17 cellular contexts compared by ENCODE assay signal in the genomic region with DNA sequence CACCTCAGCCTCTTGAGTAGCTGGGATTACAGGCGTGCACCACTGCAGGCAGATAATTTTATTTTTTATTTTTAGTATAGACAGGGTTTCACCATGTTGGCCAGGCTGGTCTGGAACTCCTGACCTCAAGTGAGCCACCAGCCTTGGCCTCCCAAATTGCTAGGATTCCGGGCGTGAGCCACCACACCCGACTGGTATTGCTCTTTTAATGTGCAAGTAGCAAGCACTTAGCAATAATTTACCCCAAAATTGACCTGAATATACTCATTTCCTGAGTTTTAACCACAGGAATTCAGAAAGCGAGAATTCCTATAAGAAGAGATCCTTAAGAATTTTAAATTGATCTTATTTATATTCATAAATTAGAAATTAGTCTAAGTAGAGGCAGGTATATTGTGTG.
DNase-seq lines count a peak whose midpoint lies in the region; ATAC-seq and TF ChIP-seq lines count a peak whose summit lies in the region.
"Had no signal": no experiment of that assay in that cellular context is flagged by ENCODE, and none has a peak within 500 bp of the region (broad histone marks: within the 10 kb centered on the region; RNA-seq: fewer than 3 reads in every experiment).

No MANE protein-coding gene starts in this region.

- in situ Hi-C loops in IMR-90 (cut with MboI; ENCODE audit: low sequenced_read_pairs), result no loop called here

- H4K20me1 ChIP-seq in IMR-90 (ENCODE audit: insufficient read depth, low read length), result no peaks in the 10 kb centered on the region

- H2AK9ac ChIP-seq in IMR-90 (replicated peaks; ENCODE audit: low read depth, low read length, poor library complexity), result no peak overlapping the region

- DNase-seq in EH (ENCODE audit: low read depth), result peak; percentile 59
- peak; percentile 18 for DNase-seq in IMR-90
- peak; percentile 18 to 66 for DNase-seq in cardiac fibroblast (ENCODE audit: low read depth in 2 of 2)
- peak; percentile 42 for DNase-seq in myocyte (ENCODE audit: low read depth)
- no peak for DNase-seq in NCI-H1436 (lab: John Stamatoyannopoulos, UW)
- DNase-seq in sigmoid colon, result no peak
- no peak for DNase-seq in tibial nerve (ENCODE audit: low spot score in 2 of 2)
- DNase-seq: AML-193, GDM1, NCI-H1930, NCI-H2171 treated with DMSO at 0.1 percent for 48 hours, NCI-H510A, NCI-H82, SIG-M5 had no signal

- no peak overlapping the region for H3K56ac ChIP-seq in IMR-90 (ENCODE audit: extremely low read depth, insufficient read depth, low read length)

- no peak overlapping the region for H3K4me2 ChIP-seq in IMR-90 (ENCODE audit: low read depth, low read length)
- H3K4me2 ChIP-seq: A549, KMS-11 had no signal

- H3K27ac ChIP-seq in IMR-90 (ENCODE audit: insufficient read depth, low read length) (no peak overlapping the region), sigmoid colon (no peak overlapping the region), tibial nerve (no peak overlapping the region)
- H3K27ac ChIP-seq: A549, KMS-11 had no signal

- no peak overlapping the region for H3K4me3 Mint-ChIP-seq in stimulated activated memory B cell treated with anti-CD40 and anti-IgM and Interleukin-4, amounts not matched to agents 10 μg/mL and 1 μg/mL and 100 μg/mL, for 72 hours

- H3K36me3 Mint-ChIP-seq in stimulated activated memory B cell treated with anti-CD40 and anti-IgM and Interleukin-4, amounts not matched to agents 10 μg/mL and 1 μg/mL and 100 μg/mL, for 72 hours, result no peaks in the 10 kb centered on the region

- no peak overlapping the region for H4K5ac ChIP-seq in IMR-90 (ENCODE audit: low read depth, low read length)

- no TSS peak for BruUV-seq in IMR-90 (replicated peaks; lab: Mats Ljungman, UMichigan)

- H2BK20ac ChIP-seq in IMR-90 (ENCODE audit: low read depth, low read length), result no peak overlapping the region

- no peak overlapping the region for H2BK5ac ChIP-seq in IMR-90 (ENCODE audit: low read depth, low read length, poor library complexity, severe bottlenecking)

- no peak overlapping the region for H3K14ac ChIP-seq in IMR-90 (replicated peaks; ENCODE audit: low read depth, low read length)

- H2BK15ac ChIP-seq in IMR-90 (ENCODE audit: low read depth, low read length), result no peak overlapping the region

- H3K27me3 Mint-ChIP-seq in stimulated activated memory B cell treated with anti-CD40 and anti-IgM and Interleukin-4, amounts not matched to agents 10 μg/mL and 1 μg/mL and 100 μg/mL, for 72 hours, result no peaks in the 10 kb centered on the region

- CTCF ChIA-PET in IMR-90 (lab: Yijun Ruan, JAX), result no interaction called here

- H3K9me3 ChIP-seq in IMR-90 (ENCODE audit: control insufficient read depth, insufficient read depth, low read length) (no peaks in the 10 kb centered on the region), sigmoid colon (no peaks in the 10 kb centered on the region), tibial nerve (no peaks in the 10 kb centered on the region)
- H3K9me3 ChIP-seq: A549 had no signal

- no peak overlapping the region for H4K8ac ChIP-seq in IMR-90 (ENCODE audit: low read depth in 2 of 2, low read length in 2 of 2)

- no peak overlapping the region for H3K4ac ChIP-seq in IMR-90 (ENCODE audit: low read depth, low read length)

- peaks cover 0 to 2% of the 10 kb centered on the region in 2 experiments; a peak in 2 of 4 replicates for H3K79me1 ChIP-seq in IMR-90 (ENCODE audit: low read depth in 1 of 2, low read length in 2 of 2)

- peaks cover 5% of the 10 kb centered on the region for H3K9me3 Mint-ChIP-seq in stimulated activated memory B cell treated with anti-CD40 and anti-IgM and Interleukin-4, amounts not matched to agents 10 μg/mL and 1 μg/mL and 100 μg/mL, for 72 hours

- peaks cover 2% of the 10 kb centered on the region for H3K4me1 ChIP-seq in IMR-90 (ENCODE audit: control insufficient read depth, insufficient read depth, low read length)
- no peaks in the 10 kb centered on the region for H3K4me1 ChIP-seq in sigmoid colon
- H3K4me1 ChIP-seq in tibial nerve, result no peaks in the 10 kb centered on the region

- H4K91ac ChIP-seq in IMR-90 (ENCODE audit: insufficient read depth, low read depth, low read length), result no peak overlapping the region

- TF ChIP-seq CTCF in IMR-90 (conservative IDR thresholded peaks at IDR 0.05; ENCODE audit: low read depth, low read length), result no peak
- TF ChIP-seq CTCF in cardiac fibroblast (IDR thresholded peaks at IDR 0.05; ENCODE audit: low read depth, low read length), result no peak
- no peak for TF ChIP-seq CTCF in sigmoid colon (IDR thresholded peaks at IDR 0.05)
- no peak for TF ChIP-seq CTCF in tibial nerve (IDR thresholded peaks at IDR 0.05)

- TF ChIP-seq EP300 in sigmoid colon (IDR thresholded peaks at IDR 0.05) (no peak), tibial nerve (IDR thresholded peaks at IDR 0.05) (no peak)

- no peak overlapping the region for H3K23ac ChIP-seq in IMR-90 (ENCODE audit: low read depth, low read length)

- H3K18ac ChIP-seq in IMR-90 (ENCODE audit: low read depth, low read length), result no peak overlapping the region

- no peaks in the 10 kb centered on the region for H3K27me3 ChIP-seq in IMR-90 (ENCODE audit: control insufficient read depth, insufficient read depth, low read length)
- no peaks in the 10 kb centered on the region for H3K27me3 ChIP-seq in sigmoid colon
- no peaks in the 10 kb centered on the region for H3K27me3 ChIP-seq in tibial nerve

- H3K9ac ChIP-seq in IMR-90 (ENCODE audit: low read depth, low read length), result no peak overlapping the region
- H3K9ac ChIP-seq: KMS-11 had no signal

- TF ChIP-seq POLR2A in IMR-90 (IDR thresholded peaks at IDR 0.05; ENCODE audit: low read depth, low read length) (no peak), sigmoid colon (IDR thresholded peaks at IDR 0.05) (no peak), tibial nerve (IDR thresholded peaks at IDR 0.05) (no peak)

- no peak overlapping the region for H2BK120ac ChIP-seq in IMR-90 (ENCODE audit: low read depth, low read length)

- intact Hi-C loops in IMR-90 (cut with micrococcal nuclease), result no loop called here
- intact Hi-C loops in sigmoid colon (cut with DNase I), result no loop called here

- H3K9me1 ChIP-seq in IMR-90 (ENCODE audit: insufficient read depth, low read length), result peaks cover 5% of the 10 kb centered on the region; the same call in 1 of the 2 replicates

- ATAC-seq in IMR-90 (ENCODE audit: low read depth), result no peak
- no peak for ATAC-seq in stimulated activated memory B cell treated with anti-CD40 and anti-IgM and Interleukin-4, amounts not matched to agents 10 μg/mL and 1 μg/mL and 100 μg/mL, for 72 hours
- ATAC-seq: A549 had no signal

- H3K27ac Mint-ChIP-seq in stimulated activated memory B cell treated with anti-CD40 and anti-IgM and Interleukin-4, amounts not matched to agents 10 μg/mL and 1 μg/mL and 100 μg/mL, for 72 hours, result no peak overlapping the region

- no peak for TF ChIP-seq RAD21 in IMR-90 (IDR thresholded peaks at IDR 0.05; ENCODE audit: low read length)

- no peak overlapping the region for H2AK5ac ChIP-seq in IMR-90 (ENCODE audit: low read depth, low read length)

- dilution Hi-C loops in IMR-90 (cut with HindIII; ENCODE audit: low sequenced_read_pairs, unreplicated experiment), result no loop called here

- H3K4me1 Mint-ChIP-seq in stimulated activated memory B cell treated with anti-CD40 and anti-IgM and Interleukin-4, amounts not matched to agents 10 μg/mL and 1 μg/mL and 100 μg/mL, for 72 hours, result no peaks in the 10 kb centered on the region

- POLR2A ChIA-PET in IMR-90 (lab: Charles Lee; ENCODE audit: unreplicated experiment), result no interaction called here

- H3K36me3 ChIP-seq in IMR-90 (ENCODE audit: control insufficient read depth, insufficient read depth, low read length) (peaks cover 3% of the 10 kb centered on the region; the same call in 1 of the 2 replicates), sigmoid colon (no peaks in the 10 kb centered on the region), tibial nerve (no peaks in the 10 kb centered on the region)

- H3K4me3 ChIP-seq in IMR-90 (ENCODE audit: insufficient read depth, low read depth, low read length), result no peak overlapping the region
- H3K4me3 ChIP-seq in cardiac fibroblast (replicated peaks in 1 of 2; ENCODE audit: low read depth in 2 of 2, low read length in 2 of 2), result no peak overlapping the region
- H3K4me3 ChIP-seq in sigmoid colon, result no peak overlapping the region
- no peak overlapping the region for H3K4me3 ChIP-seq in tibial nerve
- H3K4me3 ChIP-seq: A549 had no signal

- H2AFZ ChIP-seq in IMR-90 (replicated peaks; ENCODE audit: low read length, poor library complexity), result no peak overlapping the region

- 82% methylated on average over 2 of the region's 5 CpGs; no CpG with 5 or more reads in 1 of the 2 experiments for WGBS in IMR-90 (ENCODE audit: extremely low coverage in 2 of 2, insufficient read length in 1 of 2), 2 experiments
- 84 to 93% methylated on average over 5 of the region's 5 CpGs for WGBS in sigmoid colon, 2 donors
- WGBS in tibial nerve, 2 donors, result 89 to 94% methylated on average over 5 of the region's 5 CpGs

TF ChIP-seq in IMR-90, 13 proteins besides CTCF, POLR2A, EP300 and RAD21 (continues in another document):
- TF ChIP-seq RFX5 (IDR thresholded peaks at IDR 0.05; ENCODE audit: low read depth, low read length) (no peak), CEBPB (IDR thresholded peaks at IDR 0.05; ENCODE audit: low read depth, low read length) (no peak), SMC3 (IDR thresholded peaks at IDR 0.05; ENCODE audit: low read depth, low read length) (no peak), MXI1 (IDR thresholded peaks at IDR 0.05; ENCODE audit: borderline replicate concordance, low read depth, low read length) (no peak), RCOR1 (IDR thresholded peaks at IDR 0.05; ENCODE audit: insufficient replicate concordance, low read length) (no peak), MAZ (IDR thresholded peaks at IDR 0.05; ENCODE audit: borderline replicate concordance, low read depth, low read length) (no peak), NFE2L2 (IDR thresholded peaks at IDR 0.05; ENCODE audit: low read depth, low read length) (no peak), FOS (IDR thresholded peaks at IDR 0.05; ENCODE audit: low read depth, low read length) (no peak), MAFK (IDR thresholded peaks at IDR 0.05; ENCODE audit: low read depth, low read length) (no peak), BHLHE40 (IDR thresholded peaks at IDR 0.05; ENCODE audit: low read depth, low read length) (no peak)
- TF ChIP-seq, protein P1, sequence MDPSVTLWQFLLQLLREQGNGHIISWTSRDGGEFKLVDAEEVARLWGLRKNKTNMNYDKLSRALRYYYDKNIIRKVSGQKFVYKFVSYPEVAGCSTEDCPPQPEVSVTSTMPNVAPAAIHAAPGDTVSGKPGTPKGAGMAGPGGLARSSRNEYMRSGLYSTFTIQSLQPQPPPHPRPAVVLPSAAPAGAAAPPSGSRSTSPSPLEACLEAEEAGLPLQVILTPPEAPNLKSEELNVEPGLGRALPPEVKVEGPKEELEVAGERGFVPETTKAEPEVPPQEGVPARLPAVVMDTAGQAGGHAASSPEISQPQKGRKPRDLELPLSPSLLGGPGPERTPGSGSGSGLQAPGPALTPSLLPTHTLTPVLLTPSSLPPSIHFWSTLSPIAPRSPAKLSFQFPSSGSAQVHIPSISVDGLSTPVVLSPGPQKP (IDR thresholded peaks at IDR 0.05; ENCODE audit: borderline replicate concordance, low read depth, low read length), result no peak

Comparison
In these comparisons a context has a peak if more than half of its experiments do, and no peak if none do; other contexts are left out.
1. DNase-seq: peak in EH (single experiment), IMR-90 (single experiment), cardiac fibroblast (2 of 2) and myocyte (single experiment); none in NCI-H1436 (single experiment), sigmoid colon (single experiment) and tibial nerve (0 of 2).